ENCODE assay signal across 1 cellular context in genomic region chr6:31958741-31959739, GRCh38.
TF ChIP-seq lines count a peak whose summit lies in the region.

A gene with protein sequence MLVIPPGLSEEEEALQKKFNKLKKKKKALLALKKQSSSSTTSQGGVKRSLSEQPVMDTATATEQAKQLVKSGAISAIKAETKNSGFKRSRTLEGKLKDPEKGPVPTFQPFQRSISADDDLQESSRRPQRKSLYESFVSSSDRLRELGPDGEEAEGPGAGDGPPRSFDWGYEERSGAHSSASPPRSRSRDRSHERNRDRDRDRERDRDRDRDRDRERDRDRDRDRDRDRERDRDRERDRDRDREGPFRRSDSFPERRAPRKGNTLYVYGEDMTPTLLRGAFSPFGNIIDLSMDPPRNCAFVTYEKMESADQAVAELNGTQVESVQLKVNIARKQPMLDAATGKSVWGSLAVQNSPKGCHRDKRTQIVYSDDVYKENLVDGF (minus strand): TSS chr6:31958971. CDS start chr6:31958446, 525 bp downstream.
Gene SKIC2 (plus strand): TSS chr6:31959175. CDS start chr6:31959193, 18 bp downstream.

TF ChIP-seq in HepG2, 621 proteins besides CTCF, POLR2A, EP300 and RAD21 (continued from another document and continues in another):
- TF ChIP-seq, protein P1, sequence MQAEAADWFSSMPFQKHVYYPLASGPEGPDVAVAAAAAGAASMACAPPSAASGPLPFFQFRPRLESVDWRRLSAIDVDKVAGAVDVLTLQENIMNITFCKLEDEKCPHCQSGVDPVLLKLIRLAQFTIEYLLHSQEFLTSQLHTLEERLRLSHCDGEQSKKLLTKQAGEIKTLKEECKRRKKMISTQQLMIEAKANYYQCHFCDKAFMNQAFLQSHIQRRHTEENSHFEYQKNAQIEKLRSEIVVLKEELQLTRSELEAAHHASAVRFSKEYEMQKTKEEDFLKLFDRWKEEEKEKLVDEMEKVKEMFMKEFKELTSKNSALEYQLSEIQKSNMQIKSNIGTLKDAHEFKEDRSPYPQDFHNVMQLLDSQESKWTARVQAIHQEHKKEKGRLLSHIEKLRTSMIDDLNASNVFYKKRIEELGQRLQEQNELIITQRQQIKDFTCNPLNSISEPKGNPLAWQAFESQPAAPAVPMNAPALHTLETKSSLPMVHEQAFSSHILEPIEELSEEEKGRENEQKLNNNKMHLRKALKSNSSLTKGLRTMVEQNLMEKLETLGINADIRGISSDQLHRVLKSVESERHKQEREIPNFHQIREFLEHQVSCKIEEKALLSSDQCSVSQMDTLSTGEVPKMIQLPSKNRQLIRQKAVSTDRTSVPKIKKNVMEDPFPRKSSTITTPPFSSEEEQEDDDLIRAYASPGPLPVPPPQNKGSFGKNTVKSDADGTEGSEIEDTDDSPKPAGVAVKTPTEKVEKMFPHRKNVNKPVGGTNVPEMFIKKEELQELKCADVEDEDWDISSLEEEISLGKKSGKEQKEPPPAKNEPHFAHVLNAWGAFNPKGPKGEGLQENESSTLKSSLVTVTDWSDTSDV (CRISPR knock-in tag; IDR thresholded peaks at IDR 0.05) = no peak
- TF ChIP-seq ZNF839 (CRISPR knock-in tag; IDR thresholded peaks at IDR 0.05; ENCODE audit: borderline replicate concordance) (peak; percentile 75; the same call in 1 of the 2 replicates), ZNF747 (CRISPR knock-in tag; IDR thresholded peaks at IDR 0.05; ENCODE audit: borderline replicate concordance) (peak; percentile 93; the same call in 1 of the 2 replicates), ZMAT3 (CRISPR knock-in tag; conservative IDR thresholded peaks at IDR 0.05) (peak; percentile 69; the same call in 1 of the 2 replicates), SP1 (IDR thresholded peaks at IDR 0.05) (peak; percentile 75), SP1 (CRISPR knock-in tag; IDR thresholded peaks at IDR 0.05) (peak; percentile 100), POGZ (CRISPR knock-in tag; IDR thresholded peaks at IDR 0.05) (peak; percentile 95), CHCHD3 (CRISPR knock-in tag; IDR thresholded peaks at IDR 0.05) (no peak), HDAC6 (IDR thresholded peaks at IDR 0.05; ENCODE audit: low read depth, low read length) (no peak), GZF1 (CRISPR knock-in tag; IDR thresholded peaks at IDR 0.05) (no peak; the same call in 1 of the 2 replicates), TCF12 (IDR thresholded peaks at IDR 0.05) (no peak), TCF12 (CRISPR knock-in tag; IDR thresholded peaks at IDR 0.05) (0 out of 2 replicates have a peak, but pooled peaks have one; percentile 56), ZNF510 (CRISPR knock-in tag; IDR thresholded peaks at IDR 0.05; ENCODE audit: low read depth) (peak; percentile 38; the same call in 1 of the 2 replicates), ZNF382 (CRISPR knock-in tag; IDR thresholded peaks at IDR 0.05; ENCODE audit: borderline replicate concordance) (no peak), ATM (IDR thresholded peaks at IDR 0.05; ENCODE audit: borderline replicate concordance) (no peak), PAF1 (CRISPR knock-in tag; IDR thresholded peaks at IDR 0.05) (no peak), FOXM1 (CRISPR knock-in tag; IDR thresholded peaks at IDR 0.05) (no peak), SNRNP70 (IDR thresholded peaks at IDR 0.05; ENCODE audit: low read depth, low read length) (no peak), ATRX (CRISPR knock-in tag; IDR thresholded peaks at IDR 0.05; ENCODE audit: borderline replicate concordance) (no peak), FOSL1 (CRISPR knock-in tag; IDR thresholded peaks at IDR 0.05; ENCODE audit: borderline replicate concordance) (no peak; the same call in 1 of the 2 replicates), ZNF678 (CRISPR knock-in tag; IDR thresholded peaks at IDR 0.05) (0 out of 2 replicates have a peak, but pooled peaks have one; percentile 68), ZNF687 (CRISPR knock-in tag; IDR thresholded peaks at IDR 0.05) (peak; percentile 97), ATF7-NPFF (CRISPR knock-in tag; IDR thresholded peaks at IDR 0.05; ENCODE audit: low read depth) (no peak; the same call in 1 of the 2 replicates), ZFP36 (IDR thresholded peaks at IDR 0.05; ENCODE audit: borderline replicate concordance, low read depth, low read length, partially characterized antibody) (no peak), ZNF274 (CRISPR knock-in tag; IDR thresholded peaks at IDR 0.05) (no peak; the same call in 1 of the 2 replicates), ZFP1 (CRISPR knock-in tag; IDR thresholded peaks at IDR 0.05) (peak; percentile 65; the same call in 1 of the 2 replicates), EHMT2 (IDR thresholded peaks at IDR 0.05; ENCODE audit: borderline replicate concordance, low read depth, low read length) (no peak), PLRG1 (conservative IDR thresholded peaks at IDR 0.05) (no peak), PHF20 (CRISPR knock-in tag; IDR thresholded peaks at IDR 0.05) (peak; percentile 99), PPARG (CRISPR knock-in tag; conservative IDR thresholded peaks at IDR 0.05) (peak; percentile 26; the same call in 1 of the 2 replicates), HIVEP1 (CRISPR knock-in tag; IDR thresholded peaks at IDR 0.05) (peak; percentile 43), TAF1 (CRISPR knock-in tag; IDR thresholded peaks at IDR 0.05) (peak; percentile 96), TEAD3 (CRISPR knock-in tag; optimal IDR thresholded peaks at IDR 0.05; ENCODE audit: borderline replicate concordance) (peak; percentile 36), ZBTB14 (CRISPR knock-in tag; IDR thresholded peaks at IDR 0.05) (peak; percentile 72; the same call in 1 of the 2 replicates), MXD1 (CRISPR knock-in tag; IDR thresholded peaks at IDR 0.05) (no peak; the same call in 1 of the 2 replicates), ZFAT (CRISPR knock-in tag; conservative IDR thresholded peaks at IDR 0.05) (no peak), GPBP1L1 (CRISPR knock-in tag; IDR thresholded peaks at IDR 0.05) (no peak), MIER3 (CRISPR knock-in tag; IDR thresholded peaks at IDR 0.05; ENCODE audit: borderline replicate concordance) (peak; percentile 74), U2AF2 (IDR thresholded peaks at IDR 0.05; ENCODE audit: low read depth, low read length) (no peak), ZNF430 (CRISPR knock-in tag; IDR thresholded peaks at IDR 0.05) (peak; percentile 89), TSC22D2 (CRISPR knock-in tag; IDR thresholded peaks at IDR 0.05; ENCODE audit: borderline replicate concordance) (no peak), PATZ1 (CRISPR knock-in tag; IDR thresholded peaks at IDR 0.05) (peak; percentile 98), PRMT3 (CRISPR knock-in tag; IDR thresholded peaks at IDR 0.05; ENCODE audit: borderline replicate concordance, low read depth) (no peak; the same call in 1 of the 2 replicates)
- TF ChIP-seq, protein P2, sequence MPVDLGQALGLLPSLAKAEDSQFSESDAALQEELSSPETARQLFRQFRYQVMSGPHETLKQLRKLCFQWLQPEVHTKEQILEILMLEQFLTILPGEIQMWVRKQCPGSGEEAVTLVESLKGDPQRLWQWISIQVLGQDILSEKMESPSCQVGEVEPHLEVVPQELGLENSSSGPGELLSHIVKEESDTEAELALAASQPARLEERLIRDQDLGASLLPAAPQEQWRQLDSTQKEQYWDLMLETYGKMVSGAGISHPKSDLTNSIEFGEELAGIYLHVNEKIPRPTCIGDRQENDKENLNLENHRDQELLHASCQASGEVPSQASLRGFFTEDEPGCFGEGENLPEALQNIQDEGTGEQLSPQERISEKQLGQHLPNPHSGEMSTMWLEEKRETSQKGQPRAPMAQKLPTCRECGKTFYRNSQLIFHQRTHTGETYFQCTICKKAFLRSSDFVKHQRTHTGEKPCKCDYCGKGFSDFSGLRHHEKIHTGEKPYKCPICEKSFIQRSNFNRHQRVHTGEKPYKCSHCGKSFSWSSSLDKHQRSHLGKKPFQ (CRISPR knock-in tag; IDR thresholded peaks at IDR 0.05; ENCODE audit: insufficient replicate concordance) = peak; percentile 26
- TF ChIP-seq, protein P3, sequence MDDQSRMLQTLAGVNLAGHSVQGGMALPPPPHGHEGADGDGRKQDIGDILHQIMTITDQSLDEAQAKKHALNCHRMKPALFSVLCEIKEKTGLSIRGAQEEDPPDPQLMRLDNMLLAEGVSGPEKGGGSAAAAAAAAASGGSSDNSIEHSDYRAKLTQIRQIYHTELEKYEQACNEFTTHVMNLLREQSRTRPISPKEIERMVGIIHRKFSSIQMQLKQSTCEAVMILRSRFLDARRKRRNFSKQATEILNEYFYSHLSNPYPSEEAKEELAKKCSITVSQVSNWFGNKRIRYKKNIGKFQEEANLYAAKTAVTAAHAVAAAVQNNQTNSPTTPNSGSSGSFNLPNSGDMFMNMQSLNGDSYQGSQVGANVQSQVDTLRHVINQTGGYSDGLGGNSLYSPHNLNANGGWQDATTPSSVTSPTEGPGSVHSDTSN (CRISPR knock-in tag; IDR thresholded peaks at IDR 0.05; ENCODE audit: borderline replicate concordance) = no peak
- TF ChIP-seq, protein P4, sequence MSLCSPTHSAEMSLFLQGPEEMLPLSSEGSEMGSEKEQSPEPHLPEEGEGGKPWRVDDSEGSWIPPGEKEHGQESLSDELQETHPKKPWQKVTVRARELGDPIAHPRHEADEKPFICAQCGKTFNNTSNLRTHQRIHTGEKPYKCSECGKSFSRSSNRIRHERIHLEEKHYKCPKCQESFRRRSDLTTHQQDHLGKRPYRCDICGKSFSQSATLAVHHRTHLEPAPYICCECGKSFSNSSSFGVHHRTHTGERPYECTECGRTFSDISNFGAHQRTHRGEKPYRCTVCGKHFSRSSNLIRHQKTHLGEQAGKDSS (CRISPR knock-in tag; IDR thresholded peaks at IDR 0.05; ENCODE audit: borderline replicate concordance, low read depth) = peak; percentile 17; the same call in 1 of the 2 replicates
- TF ChIP-seq, protein P5, sequence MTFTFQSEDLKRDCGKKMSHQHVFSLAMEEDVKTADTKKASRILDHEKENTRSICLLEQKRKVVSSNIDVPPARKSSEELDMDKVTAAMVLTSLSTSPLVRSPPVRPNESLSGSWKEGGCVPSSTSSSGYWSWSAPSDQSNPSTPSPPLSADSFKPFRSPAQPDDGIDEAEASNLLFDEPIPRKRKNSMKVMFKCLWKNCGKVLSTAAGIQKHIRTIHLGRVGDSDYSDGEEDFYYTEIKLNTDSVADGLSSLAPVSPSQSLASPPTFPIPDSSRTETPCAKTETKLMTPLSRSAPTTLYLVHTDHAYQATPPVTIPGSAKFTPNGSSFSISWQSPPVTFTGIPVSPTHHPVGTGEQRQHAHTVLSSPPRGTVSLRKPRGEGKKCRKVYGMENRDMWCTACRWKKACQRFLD (CRISPR knock-in tag; IDR thresholded peaks at IDR 0.05; ENCODE audit: borderline replicate concordance) = peak; percentile 90; the same call in 1 of the 2 replicates
